Comparison of ENCODE assay signal across 8 cellular contexts in the genomic region with DNA sequence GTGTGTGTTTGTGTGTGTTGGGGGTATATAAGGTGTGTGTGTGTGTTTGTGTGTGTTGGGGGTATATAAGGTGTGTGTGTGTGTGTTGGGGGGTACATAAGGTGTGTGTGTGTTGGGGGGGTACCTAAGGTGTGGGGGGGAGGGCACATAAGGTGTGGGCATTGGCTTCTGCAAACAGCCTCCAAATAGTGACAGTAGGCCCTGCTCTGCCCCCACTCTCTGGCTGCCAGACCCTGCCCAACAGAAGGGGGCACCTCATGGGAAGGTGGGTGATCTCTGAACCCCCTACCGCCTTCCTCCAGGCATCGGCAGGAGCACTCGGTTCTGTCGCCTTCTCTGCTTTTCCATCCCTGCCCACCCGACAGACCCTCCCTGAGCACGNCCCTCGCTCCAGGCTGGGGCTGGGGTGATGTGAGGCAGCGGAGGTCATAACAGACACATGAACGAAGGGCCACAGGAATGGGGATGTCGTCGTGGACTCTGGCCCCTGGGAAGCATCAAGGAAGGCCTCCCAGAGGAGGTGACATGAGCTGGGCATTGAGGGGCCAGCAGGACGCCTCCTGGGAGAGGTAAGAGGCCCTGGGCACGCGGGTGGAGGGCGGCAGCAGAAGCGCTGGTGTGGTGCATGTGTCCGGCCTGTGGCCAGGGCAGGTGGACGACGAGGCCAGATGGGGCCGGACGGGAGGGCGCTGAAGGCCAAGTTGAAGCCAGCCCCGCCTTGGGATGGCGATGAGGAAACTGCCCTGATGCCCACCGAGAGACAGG. TPM values are rescaled to one million over a fixed set of nuclear protein-coding genes. Genes with fewer than 3 reads are reported as not detected.
DNase-seq lines count a peak whose midpoint lies in the region; ATAC-seq and TF ChIP-seq lines count a peak whose summit lies in the region.

No MANE protein-coding gene starts in this region.

- intact Hi-C loops in Panc1 (cut with micrococcal nuclease; ENCODE audit: unreplicated experiment), result no loop called here

- H3K36me3 ChIP-seq in Panc1 (ENCODE audit: control insufficient read depth, insufficient read depth, low read length), result no peaks in the 10 kb centered on the region
- H3K36me3 ChIP-seq in BE2C, result no peaks in the 10 kb centered on the region

- TF ChIP-seq CTCF in Panc1 (IDR thresholded peaks at IDR 0.05) (no peak), BE2C (IDR thresholded peaks at IDR 0.05; ENCODE audit: low read depth, low read length) (no peak)

- in situ Hi-C loops in Panc1 (cut with HindIII; ENCODE audit: low pct_unique_long_range_greater_than_20kb, low sequenced_read_pairs), result no loop called here

- H3K4me3 ChIP-seq in Panc1 (ENCODE audit: low read depth in 2 of 2, low read length in 2 of 2), result peak overlapping the region; percentile 50 to 56
- peak overlapping the region; percentile 62 for H3K4me3 ChIP-seq in mononuclear cell (ENCODE audit: low read length)
- no peak overlapping the region for H3K4me3 ChIP-seq in BE2C (ENCODE audit: low read depth, low read length)

- H3K9me3 ChIP-seq in Panc1 (ENCODE audit: control insufficient read depth, insufficient read depth, low read depth, low read length) (no peaks in the 10 kb centered on the region), mononuclear cell (ENCODE audit: low read depth, low read length) (no peaks in the 10 kb centered on the region), BE2C (no peaks in the 10 kb centered on the region)

- no peaks in the 10 kb centered on the region for H3K27me3 ChIP-seq in Panc1 (ENCODE audit: control insufficient read depth, insufficient read depth, low read length)
- H3K27me3 ChIP-seq in mononuclear cell (ENCODE audit: insufficient read depth, low read length), result no peaks in the 10 kb centered on the region
- H3K27me3 ChIP-seq in BE2C, result no peaks in the 10 kb centered on the region

- peak; percentile 29 for ATAC-seq in GM21447 (IDR thresholded peaks at IDR 0.05; ENCODE audit: unreplicated experiment)
- peak; percentile 92 for ATAC-seq in Panc1
- no peak for ATAC-seq in HG03025 (IDR thresholded peaks at IDR 0.05; ENCODE audit: low FRiP score, unreplicated experiment)

- DNase-seq in Panc1 (ENCODE audit: low read depth, low spot score) (peak; percentile 62), dermis blood vessel endothelial cell (peak; percentile 55), BE2C (no peak), occipital lobe (lab: John Stamatoyannopoulos, UW) (no peak), COLO829 (ENCODE audit: low spot score) (no peak)

- peak overlapping the region; percentile 73; the same call in 1 of the 2 replicates for H3K27ac ChIP-seq in Panc1 (ENCODE audit: low read length)

- TSS peak; percentile 92 for BruUV-seq in Panc1 (replicated peaks; lab: Mats Ljungman, UMichigan)

- no peaks in the 10 kb centered on the region for H3K4me1 ChIP-seq in Panc1 (ENCODE audit: control insufficient read depth, insufficient read depth, low read length)
- H3K4me1 ChIP-seq in mononuclear cell (ENCODE audit: insufficient read depth, low read length), result peaks cover 32% of the 10 kb centered on the region
- H3K4me1 ChIP-seq in BE2C, result no peaks in the 10 kb centered on the region

- POLR2A ChIA-PET in Panc1 (lab: Charles Lee), result no interaction called here

- CTCF ChIA-PET in Panc1 (lab: Charles Lee), result no interaction called here

RNA-seq across cellular contexts. Expression of a gene that starts 43.4 kb away (rescaled TPM):
- total RNA-seq in Panc1 (2021; ENCODE audit: unreplicated experiment) (65.7 TPM), dermis blood vessel endothelial cell (26.2 and 46.5 TPM in 2 replicates), mononuclear cell (56.8 TPM), occipital lobe (28.1 TPM)
- polyA plus RNA-seq in Panc1 (2012; ENCODE audit: insufficient read length), result 45.7 TPM
- polyA plus RNA-seq in BE2C (2012; ENCODE audit: insufficient read depth, insufficient read length, low read depth), result 1.2 TPM

Comparison
In these comparisons a context has a peak if more than half of its experiments do, and no peak if none do; other contexts are left out.
1. DNase-seq: peak in Panc1 (single experiment) and dermis blood vessel endothelial cell (single experiment); none in BE2C (single experiment), occipital lobe (single experiment) and COLO829 (single experiment).